In the genomic region with DNA sequence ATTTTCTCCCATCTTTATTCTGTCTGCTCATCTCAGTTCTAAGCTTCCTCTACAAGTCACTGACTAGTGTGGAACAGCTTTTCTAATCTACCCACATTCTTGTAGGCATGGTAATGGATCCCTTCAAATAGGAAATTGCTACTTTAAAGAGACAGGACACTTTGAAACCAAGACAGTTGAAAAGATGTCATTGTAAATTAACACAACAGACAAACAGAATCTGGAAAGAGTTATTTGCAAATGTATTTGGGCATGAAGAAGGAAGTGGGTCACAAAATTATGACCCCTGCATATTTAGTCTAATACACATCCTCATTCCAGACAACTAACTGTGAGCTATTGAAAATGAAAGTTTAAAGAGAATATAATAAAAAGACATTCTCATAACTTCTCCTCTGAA, we compare ENCODE assay signal across 13 cellular contexts.
DNase-seq lines count a peak whose midpoint lies in the region; ATAC-seq and TF ChIP-seq lines count a peak whose summit lies in the region.
"Had no signal": no experiment of that assay in that cellular context is flagged by ENCODE, and none has a peak within 500 bp of the region (broad histone marks: within the 10 kb centered on the region; RNA-seq: fewer than 3 reads in every experiment).

No MANE protein-coding gene starts in this region.

- peaks cover 24% of the 10 kb centered on the region for H3K4me1 ChIP-seq in mammary epithelial cell (ENCODE audit: insufficient read depth, low read length)
- H3K4me1 ChIP-seq in breast epithelium: no peaks in the 10 kb centered on the region
- peaks cover 30% of the 10 kb centered on the region for H3K4me1 ChIP-seq in adipocyte (ENCODE audit: control insufficient read depth, insufficient read depth, low read length)
- no peaks in the 10 kb centered on the region for H3K4me1 ChIP-seq in upper lobe of right lung
- H3K4me1 ChIP-seq: left ventricle myocardium inferior had no signal

- no peak overlapping the region for H3K27ac ChIP-seq in mammary epithelial cell (ENCODE audit: insufficient read depth, low read depth, low read length)
- no peak overlapping the region for H3K27ac ChIP-seq in breast epithelium
- peak overlapping the region; percentile 15 for H3K27ac ChIP-seq in upper lobe of right lung
- H3K27ac ChIP-seq: left ventricle myocardium inferior had no signal

- TF ChIP-seq CTCF in mammary epithelial cell (conservative IDR thresholded peaks at IDR 0.05 in 1 of 2, IDR thresholded peaks at IDR 0.05 in 1 of 2; ENCODE audit: extremely low read depth in 1 of 2, insufficient read depth in 1 of 2, low read depth in 1 of 2, low read length in 2 of 2) (no peak), breast epithelium (IDR thresholded peaks at IDR 0.05) (no peak), upper lobe of right lung (IDR thresholded peaks at IDR 0.05) (no peak)

- H3K36me3 Mint-ChIP-seq in effector memory CD8-positive, alpha-beta T cell (ENCODE audit: insufficient read depth): no peaks in the 10 kb centered on the region

- intact Hi-C loops in mammary epithelial cell (cut with micrococcal nuclease) (loop anchor here (5.0 kb wide), 1 partner anchor 252 kb away; no protein-coding TSS in a partner anchor), breast epithelium (cut with DNase I; ENCODE audit: low total_unique reads) (no loop called here), upper lobe of right lung (cut with DNase I) (no loop called here)

- no peak overlapping the region for H3K27ac Mint-ChIP-seq in effector memory CD8-positive, alpha-beta T cell

- no peaks in the 10 kb centered on the region for H3K9me3 Mint-ChIP-seq in effector memory CD8-positive, alpha-beta T cell

- in situ Hi-C loops in mammary epithelial cell (cut with MboI; ENCODE audit: low sequenced_read_pairs in 2 of 2): no loop called here

- peak overlapping the region; percentile 31 for H3K4me2 ChIP-seq in mammary epithelial cell (ENCODE audit: insufficient read depth, low read depth, low read length)

- no peak overlapping the region for H3K4me3 Mint-ChIP-seq in effector memory CD8-positive, alpha-beta T cell

- H3K9ac ChIP-seq in mammary epithelial cell (ENCODE audit: insufficient read depth, low read length): no peak overlapping the region
- peak overlapping the region; percentile 68 for H3K9ac ChIP-seq in adipocyte (ENCODE audit: low read length)

- no peak for TF ChIP-seq POLR2A in breast epithelium (IDR thresholded peaks at IDR 0.05)

- dilution Hi-C loops in mammary epithelial cell (cut with HindIII; ENCODE audit: low sequenced_read_pairs): no loop called here

- no peak overlapping the region for H3K4me3 ChIP-seq in mammary epithelial cell (replicated peaks in 1 of 3; ENCODE audit: insufficient read depth in 1 of 3, low read depth in 2 of 3, low read length in 3 of 3)
- no peak overlapping the region for H3K4me3 ChIP-seq in breast epithelium
- peak overlapping the region; percentile 36 for H3K4me3 ChIP-seq in adipocyte (ENCODE audit: low read length)
- H3K4me3 ChIP-seq in upper lobe of right lung: no peak overlapping the region
- H3K4me3 ChIP-seq: adrenal gland, left ventricle myocardium inferior had no signal

- peak; percentile 21 for DNase-seq in mammary epithelial cell
- DNase-seq in breast epithelium (ENCODE audit: low spot score in 2 of 2): no peak
- peak; percentile 65 for DNase-seq in adipocyte (ENCODE audit: low read depth)
- peak; percentile 40 for DNase-seq in glomerular visceral epithelial cell (ENCODE audit: extremely low spot score)
- DNase-seq in upper lobe of right lung: no peak
- DNase-seq in NCI-H2171 (lab: John Stamatoyannopoulos, UW): no peak
- no peak for DNase-seq in effector memory CD8-positive, alpha-beta T cell
- DNase-seq in stimulated activated CD4-positive, alpha-beta T cell treated with anti-CD3 and anti-CD28 coated beads, Interleukin-4, amount 100 ng/mL, for 24 hours: no peak
- DNase-seq: adrenal gland, erythroblast, GDM1, KBM-7, left ventricle myocardium inferior had no signal

- no peaks in the 10 kb centered on the region for H3K36me3 ChIP-seq in mammary epithelial cell (ENCODE audit: insufficient read depth, low read length)
- no peaks in the 10 kb centered on the region for H3K36me3 ChIP-seq in breast epithelium
- H3K36me3 ChIP-seq in adipocyte (ENCODE audit: control insufficient read depth, insufficient read depth, low read length, severe bottlenecking): no peaks in the 10 kb centered on the region
- H3K36me3 ChIP-seq in upper lobe of right lung: no peaks in the 10 kb centered on the region
- H3K36me3 ChIP-seq: adrenal gland, left ventricle myocardium inferior had no signal

- ATAC-seq in upper lobe of right lung: no peak
- no peak for ATAC-seq in effector memory CD8-positive, alpha-beta T cell (replicated peaks)

- BruUV-seq in mammary epithelial cell (replicated peaks; lab: Mats Ljungman, UMichigan): no TSS peak

- no peaks in the 10 kb centered on the region for H4K20me1 ChIP-seq in mammary epithelial cell (ENCODE audit: insufficient read depth, low read length)

- H3K27me3 Mint-ChIP-seq in effector memory CD8-positive, alpha-beta T cell: no peaks in the 10 kb centered on the region

- H2AFZ ChIP-seq in mammary epithelial cell (ENCODE audit: low read depth, low read length): peak overlapping the region; percentile 68

- H3K27me3 ChIP-seq in mammary epithelial cell (ENCODE audit: insufficient read depth, low read length) (no peaks in the 10 kb centered on the region), breast epithelium (no peaks in the 10 kb centered on the region), adipocyte (replicated peaks; ENCODE audit: control insufficient read depth, insufficient read depth, low read length) (no peaks in the 10 kb centered on the region), upper lobe of right lung (no peaks in the 10 kb centered on the region)
- H3K27me3 ChIP-seq: adrenal gland had no signal

- no peaks in the 10 kb centered on the region for H3K9me3 ChIP-seq in mammary epithelial cell (replicated peaks; ENCODE audit: insufficient read depth, low read length)
- no peaks in the 10 kb centered on the region for H3K9me3 ChIP-seq in breast epithelium
- no peaks in the 10 kb centered on the region for H3K9me3 ChIP-seq in adipocyte (ENCODE audit: control insufficient read depth, low read length)
- H3K9me3 ChIP-seq in upper lobe of right lung: no peaks in the 10 kb centered on the region
- H3K9me3 ChIP-seq: adrenal gland, left ventricle myocardium inferior had no signal

- H3K4me1 Mint-ChIP-seq in effector memory CD8-positive, alpha-beta T cell (ENCODE audit: low read depth in 2 of 2): no peaks in the 10 kb centered on the region

- no peaks in the 10 kb centered on the region for H3K79me2 ChIP-seq in mammary epithelial cell (ENCODE audit: insufficient read depth, low read length)

- CTCF ChIA-PET in mammary epithelial cell (lab: Charles Lee; ENCODE audit: low non-redundant PET): no interaction called here

Comparison
In these comparisons a context has a peak if more than half of its experiments do, and no peak if none do; other contexts are left out.
1. DNase-seq: peak in mammary epithelial cell (single experiment), adipocyte (single experiment) and glomerular visceral epithelial cell (single experiment); none in breast epithelium (0 of 2), upper lobe of right lung (single experiment), NCI-H2171 (single experiment), effector memory CD8-positive, alpha-beta T cell (0 of 3) and stimulated activated CD4-positive, alpha-beta T cell treated with anti-CD3 and anti-CD28 coated beads, Interleukin-4, amount 100 ng/mL, for 24 hours (single experiment).